Comparison of ENCODE assay signal across 1 cellular context in the genomic region with DNA sequence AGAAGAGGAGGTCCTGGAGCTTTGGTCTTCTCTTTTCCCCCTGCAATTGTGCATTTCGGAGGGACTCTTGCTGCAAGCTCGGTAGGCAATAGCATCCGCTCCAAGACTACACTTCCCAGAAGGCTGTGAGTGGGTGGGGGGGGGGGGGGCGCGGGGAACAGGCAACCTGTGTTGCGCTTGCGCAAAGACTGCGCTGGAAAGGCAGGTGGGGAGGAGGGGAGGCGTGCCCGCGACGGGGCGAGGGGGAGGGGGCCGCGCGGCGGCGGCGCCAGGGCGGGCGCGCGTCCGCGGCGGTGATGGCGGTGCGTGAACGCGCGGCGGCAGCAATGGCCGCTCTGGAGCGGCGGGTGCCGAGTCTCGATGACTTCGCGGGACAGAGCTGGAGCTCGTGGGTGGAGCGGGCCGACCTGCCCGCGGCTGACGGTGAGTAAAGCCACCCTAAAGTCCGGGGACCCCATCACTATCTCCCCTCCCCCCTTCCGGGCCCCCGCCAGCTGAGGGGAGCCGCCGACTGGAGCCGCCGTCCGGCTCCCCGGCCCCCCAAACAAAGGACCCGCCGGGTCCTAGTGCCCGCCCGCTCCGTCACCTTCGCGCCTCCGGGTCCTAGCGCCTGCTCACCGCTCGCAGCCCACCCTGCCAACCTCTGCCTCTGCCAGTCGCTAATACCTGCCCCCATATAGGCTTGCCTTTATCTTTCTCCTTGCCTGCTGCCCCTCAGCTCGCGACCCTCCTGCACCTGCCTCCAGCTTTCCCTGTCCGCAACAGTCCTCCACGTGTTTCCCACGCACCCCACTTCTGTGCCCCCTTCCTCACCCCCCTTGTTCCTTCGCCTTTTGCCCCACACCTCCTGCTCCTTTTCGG.
TF ChIP-seq lines count a peak whose summit lies in the region.

A gene with protein sequence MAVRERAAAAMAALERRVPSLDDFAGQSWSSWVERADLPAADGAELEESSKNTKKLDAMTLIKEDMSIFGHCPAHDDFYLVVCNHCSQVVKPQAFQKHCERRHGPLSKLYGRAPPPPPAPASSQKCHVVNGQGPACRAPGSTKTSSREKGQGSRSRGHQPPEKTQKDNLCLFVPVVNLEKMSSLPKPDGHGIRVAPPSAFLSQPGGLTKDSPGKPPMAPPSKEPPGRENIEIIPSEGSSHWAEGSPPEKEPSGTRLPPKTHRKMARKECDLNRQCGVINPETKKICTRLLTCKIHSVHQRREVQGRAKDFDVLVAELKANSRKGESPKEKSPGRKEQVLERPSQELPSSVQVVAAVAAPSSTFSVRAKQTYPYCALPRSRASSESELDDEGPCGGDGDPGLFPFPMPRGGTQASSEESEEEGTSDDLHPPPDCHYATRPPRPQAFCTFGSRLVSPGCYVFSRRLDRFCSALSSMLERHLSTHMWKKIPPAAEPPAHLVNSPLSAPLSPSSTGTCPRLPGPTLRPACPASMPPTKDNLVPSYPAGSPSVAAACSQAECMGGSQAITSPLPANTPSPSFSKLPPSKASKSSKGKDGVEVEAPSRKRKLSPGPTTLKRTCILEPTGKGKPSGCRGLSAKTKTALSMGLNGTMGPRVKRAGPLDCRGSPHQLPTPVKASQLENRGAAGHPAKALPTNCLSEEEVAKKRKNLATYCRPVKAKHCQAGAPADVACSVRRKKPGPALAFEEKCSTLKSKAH (plus strand): TSS at position 248 of the 861 bp plus-strand sequence. CDS start 49 bp downstream, at position 297.

TF ChIP-seq in HepG2, 621 proteins besides CTCF, POLR2A, EP300 and RAD21 (continued from another document and continues in another):
- TF ChIP-seq, protein P1, sequence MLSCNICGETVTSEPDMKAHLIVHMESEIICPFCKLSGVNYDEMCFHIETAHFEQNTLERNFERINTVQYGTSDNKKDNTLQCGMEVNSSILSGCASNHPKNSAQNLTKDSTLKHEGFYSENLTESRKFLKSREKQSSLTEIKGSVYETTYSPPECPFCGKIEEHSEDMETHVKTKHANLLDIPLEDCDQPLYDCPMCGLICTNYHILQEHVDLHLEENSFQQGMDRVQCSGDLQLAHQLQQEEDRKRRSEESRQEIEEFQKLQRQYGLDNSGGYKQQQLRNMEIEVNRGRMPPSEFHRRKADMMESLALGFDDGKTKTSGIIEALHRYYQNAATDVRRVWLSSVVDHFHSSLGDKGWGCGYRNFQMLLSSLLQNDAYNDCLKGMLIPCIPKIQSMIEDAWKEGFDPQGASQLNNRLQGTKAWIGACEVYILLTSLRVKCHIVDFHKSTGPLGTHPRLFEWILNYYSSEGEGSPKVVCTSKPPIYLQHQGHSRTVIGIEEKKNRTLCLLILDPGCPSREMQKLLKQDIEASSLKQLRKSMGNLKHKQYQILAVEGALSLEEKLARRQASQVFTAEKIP (CRISPR knock-in tag; IDR thresholded peaks at IDR 0.05; ENCODE audit: borderline replicate concordance), result no peak
- TF ChIP-seq XBP1 (CRISPR knock-in tag; IDR thresholded peaks at IDR 0.05) (no peak), ZNF543 (CRISPR knock-in tag; IDR thresholded peaks at IDR 0.05) (no peak; the same call in 1 of the 2 replicates), PRPF4 (IDR thresholded peaks at IDR 0.05; ENCODE audit: low read depth, low read length, poor library complexity, severe bottlenecking) (no peak), ZNF558 (CRISPR knock-in tag; IDR thresholded peaks at IDR 0.05; ENCODE audit: borderline replicate concordance) (peak; percentile 78; the same call in 1 of the 2 replicates), ZNF609 (CRISPR knock-in tag; IDR thresholded peaks at IDR 0.05; ENCODE audit: borderline replicate concordance) (peak; percentile 58; the same call in 1 of the 2 replicates), PAWR (CRISPR knock-in tag; IDR thresholded peaks at IDR 0.05; ENCODE audit: borderline replicate concordance) (no peak), ZBTB42 (CRISPR knock-in tag; IDR thresholded peaks at IDR 0.05) (peak; percentile 53; the same call in 1 of the 2 replicates), GRHL1 (CRISPR knock-in tag; conservative IDR thresholded peaks at IDR 0.05) (no peak), ZBTB34 (CRISPR knock-in tag; IDR thresholded peaks at IDR 0.05) (no peak), RBFOX2 (IDR thresholded peaks at IDR 0.05; ENCODE audit: low read depth, low read length) (peak; percentile 86), MIER3 (CRISPR knock-in tag; IDR thresholded peaks at IDR 0.05; ENCODE audit: borderline replicate concordance) (peak; percentile 55; the same call in 1 of the 2 replicates), ZNF776 (CRISPR knock-in tag; IDR thresholded peaks at IDR 0.05) (peak; percentile 35; the same call in 1 of the 2 replicates), HIVEP1 (CRISPR knock-in tag; IDR thresholded peaks at IDR 0.05) (peak; percentile 62), FOXP4 (CRISPR knock-in tag; IDR thresholded peaks at IDR 0.05) (peak; percentile 33; the same call in 1 of the 2 replicates), MAFG (CRISPR knock-in tag; IDR thresholded peaks at IDR 0.05) (no peak), DMAP1 (CRISPR knock-in tag; IDR thresholded peaks at IDR 0.05) (peak; percentile 74; the same call in 1 of the 2 replicates), ZFP36L1 (CRISPR knock-in tag; IDR thresholded peaks at IDR 0.05) (no peak), MYPOP (CRISPR knock-in tag; IDR thresholded peaks at IDR 0.05) (peak; percentile 81; the same call in 1 of the 2 replicates)
- TF ChIP-seq, protein P2, sequence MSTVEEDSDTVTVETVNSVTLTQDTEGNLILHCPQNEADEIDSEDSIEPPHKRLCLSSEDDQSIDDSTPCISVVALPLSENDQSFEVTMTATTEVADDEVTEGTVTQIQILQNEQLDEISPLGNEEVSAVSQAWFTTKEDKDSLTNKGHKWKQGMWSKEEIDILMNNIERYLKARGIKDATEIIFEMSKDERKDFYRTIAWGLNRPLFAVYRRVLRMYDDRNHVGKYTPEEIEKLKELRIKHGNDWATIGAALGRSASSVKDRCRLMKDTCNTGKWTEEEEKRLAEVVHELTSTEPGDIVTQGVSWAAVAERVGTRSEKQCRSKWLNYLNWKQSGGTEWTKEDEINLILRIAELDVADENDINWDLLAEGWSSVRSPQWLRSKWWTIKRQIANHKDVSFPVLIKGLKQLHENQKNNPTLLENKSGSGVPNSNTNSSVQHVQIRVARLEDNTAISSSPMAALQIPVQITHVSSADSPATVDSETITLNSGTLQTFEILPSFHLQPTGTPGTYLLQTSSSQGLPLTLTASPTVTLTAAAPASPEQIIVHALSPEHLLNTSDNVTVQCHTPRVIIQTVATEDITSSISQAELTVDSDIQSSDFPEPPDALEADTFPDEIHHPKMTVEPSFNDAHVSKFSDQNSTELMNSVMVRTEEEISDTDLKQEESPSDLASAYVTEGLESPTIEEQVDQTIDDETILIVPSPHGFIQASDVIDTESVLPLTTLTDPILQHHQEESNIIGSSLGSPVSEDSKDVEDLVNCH (CRISPR knock-in tag; IDR thresholded peaks at IDR 0.05), result no peak
- TF ChIP-seq, protein P3, sequence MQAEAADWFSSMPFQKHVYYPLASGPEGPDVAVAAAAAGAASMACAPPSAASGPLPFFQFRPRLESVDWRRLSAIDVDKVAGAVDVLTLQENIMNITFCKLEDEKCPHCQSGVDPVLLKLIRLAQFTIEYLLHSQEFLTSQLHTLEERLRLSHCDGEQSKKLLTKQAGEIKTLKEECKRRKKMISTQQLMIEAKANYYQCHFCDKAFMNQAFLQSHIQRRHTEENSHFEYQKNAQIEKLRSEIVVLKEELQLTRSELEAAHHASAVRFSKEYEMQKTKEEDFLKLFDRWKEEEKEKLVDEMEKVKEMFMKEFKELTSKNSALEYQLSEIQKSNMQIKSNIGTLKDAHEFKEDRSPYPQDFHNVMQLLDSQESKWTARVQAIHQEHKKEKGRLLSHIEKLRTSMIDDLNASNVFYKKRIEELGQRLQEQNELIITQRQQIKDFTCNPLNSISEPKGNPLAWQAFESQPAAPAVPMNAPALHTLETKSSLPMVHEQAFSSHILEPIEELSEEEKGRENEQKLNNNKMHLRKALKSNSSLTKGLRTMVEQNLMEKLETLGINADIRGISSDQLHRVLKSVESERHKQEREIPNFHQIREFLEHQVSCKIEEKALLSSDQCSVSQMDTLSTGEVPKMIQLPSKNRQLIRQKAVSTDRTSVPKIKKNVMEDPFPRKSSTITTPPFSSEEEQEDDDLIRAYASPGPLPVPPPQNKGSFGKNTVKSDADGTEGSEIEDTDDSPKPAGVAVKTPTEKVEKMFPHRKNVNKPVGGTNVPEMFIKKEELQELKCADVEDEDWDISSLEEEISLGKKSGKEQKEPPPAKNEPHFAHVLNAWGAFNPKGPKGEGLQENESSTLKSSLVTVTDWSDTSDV (CRISPR knock-in tag; IDR thresholded peaks at IDR 0.05), result peak; percentile 66; the same call in 1 of the 2 replicates
- TF ChIP-seq, protein P4, sequence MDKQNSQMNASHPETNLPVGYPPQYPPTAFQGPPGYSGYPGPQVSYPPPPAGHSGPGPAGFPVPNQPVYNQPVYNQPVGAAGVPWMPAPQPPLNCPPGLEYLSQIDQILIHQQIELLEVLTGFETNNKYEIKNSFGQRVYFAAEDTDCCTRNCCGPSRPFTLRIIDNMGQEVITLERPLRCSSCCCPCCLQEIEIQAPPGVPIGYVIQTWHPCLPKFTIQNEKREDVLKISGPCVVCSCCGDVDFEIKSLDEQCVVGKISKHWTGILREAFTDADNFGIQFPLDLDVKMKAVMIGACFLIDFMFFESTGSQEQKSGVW (CRISPR knock-in tag; IDR thresholded peaks at IDR 0.05; ENCODE audit: borderline replicate concordance), result no peak
